In genomic region chr22:48267681-48268080, GRCh38 we compare ENCODE assay signal across 7 cellular contexts.
"Had no signal": no experiment of that assay in that cellular context is flagged by ENCODE, and none has a peak within 500 bp of the region (broad histone marks: within the 10 kb centered on the region; RNA-seq: fewer than 3 reads in every experiment).

No MANE protein-coding gene starts in this region.

- H3K36me3 ChIP-seq: HAP-1 had no signal

- H3K4me1 ChIP-seq: HAP-1 had no signal

- H3K9me3 ChIP-seq: HAP-1 had no signal

- H2AFZ ChIP-seq: GM23248 had no signal

- DNase-seq: GM23248, GOT3, HFFc6, IMR-90 had no signal

- H3K4me3 ChIP-seq: GM23248, HAP-1, K562 had no signal

- H3K27ac ChIP-seq: GM23248, HL-60 had no signal
